In genomic region chr19:34330116-34330515, GRCh38 we compare ENCODE assay signal across 22 cellular contexts.
"Had no signal": no experiment of that assay in that cellular context is flagged by ENCODE, and none has a peak within 500 bp of the region (broad histone marks: within the 10 kb centered on the region; RNA-seq: fewer than 3 reads in every experiment).

No MANE protein-coding gene starts in this region.

- H3K9me3 ChIP-seq: esophagus squamous epithelium, gastroesophageal sphincter, left lung, lower lobe of right lung, neutrophil, psoas muscle, right lobe of liver, testis, tibial nerve had no signal

- H3K27me3 ChIP-seq: esophagus squamous epithelium, gastroesophageal sphincter, left lung, neutrophil, right lobe of liver, testis, tibial nerve had no signal

- H3K4me1 ChIP-seq: esophagus squamous epithelium, left lung, psoas muscle, tibial nerve had no signal

- DNase-seq: effector memory CD8-positive, alpha-beta T cell; esophagus squamous epithelium; foreskin fibroblast; glutamatergic neuron; immature natural killer cell; left lung; lower lobe of right lung; mesenchymal stem cell; naive B cell; nephron progenitor cell; psoas muscle; retina; right lobe of liver; stimulated activated CD4-positive, alpha-beta T cell treated with anti-CD3 and anti-CD28 coated beads, Interleukin-4, amount 100 ng/mL, for 1 hour; stimulated activated CD8-positive, alpha-beta memory T cell treated with anti-CD3 and anti-CD28 coated beads, Interleukin-4, amount 100 ng/mL, for 48 hours; testis had no signal

- H3K4me3 Mint-ChIP-seq: dendritic cell treated with granulocyte-macrophage colony-stimulating factor and Interleukin-4, amounts not matched to agents 40 ng/mL and 50 ng/mL, for 4 days; effector memory CD8-positive, alpha-beta T cell; immature natural killer cell; nephron progenitor cell; stimulated activated memory B cell treated with anti-CD40 and anti-IgM and Interleukin-4, amounts not matched to agents 10 μg/mL and 1 μg/mL and 100 μg/mL, for 72 hours; stimulated activated naive CD8-positive, alpha-beta T cell treated with anti-CD3 and anti-CD28 coated beads, Interleukin-15, Interleukin-2, amounts not matched to agents 100 ng/mL and 50 ng/mL, for 24 hours had no signal

- H3K27ac Mint-ChIP-seq: dendritic cell treated with granulocyte-macrophage colony-stimulating factor and Interleukin-4, amounts not matched to agents 40 ng/mL and 50 ng/mL, for 4 days; immature natural killer cell; nephron progenitor cell; stimulated activated memory B cell treated with anti-CD40 and anti-IgM and Interleukin-4, amounts not matched to agents 10 μg/mL and 1 μg/mL and 100 μg/mL, for 72 hours; stimulated activated naive CD8-positive, alpha-beta T cell treated with anti-CD3 and anti-CD28 coated beads, Interleukin-15, Interleukin-2, amounts not matched to agents 100 ng/mL and 50 ng/mL, for 24 hours had no signal

- H3K27me3 Mint-ChIP-seq: dendritic cell treated with granulocyte-macrophage colony-stimulating factor and Interleukin-4, amounts not matched to agents 40 ng/mL and 50 ng/mL, for 4 days; effector memory CD8-positive, alpha-beta T cell; naive B cell; stimulated activated memory B cell treated with anti-CD40 and anti-IgM and Interleukin-4, amounts not matched to agents 10 μg/mL and 1 μg/mL and 100 μg/mL, for 72 hours; stimulated activated naive CD8-positive, alpha-beta T cell treated with anti-CD3 and anti-CD28 coated beads, Interleukin-15, Interleukin-2, amounts not matched to agents 100 ng/mL and 50 ng/mL, for 24 hours had no signal

- H3K4me3 ChIP-seq: esophagus squamous epithelium, gastroesophageal sphincter, left lung, lower lobe of right lung, psoas muscle, right lobe of liver, testis, tibial nerve had no signal

- H3K27ac ChIP-seq: esophagus squamous epithelium, gastroesophageal sphincter, left lung, neutrophil, psoas muscle, testis, tibial nerve had no signal

- ATAC-seq: effector memory CD8-positive, alpha-beta T cell; gastroesophageal sphincter; left lung; lower lobe of right lung; psoas muscle; right lobe of liver; stimulated activated memory B cell treated with anti-CD40 and anti-IgM and Interleukin-4, amounts not matched to agents 10 μg/mL and 1 μg/mL and 100 μg/mL, for 72 hours had no signal

- H3K4me1 Mint-ChIP-seq: stimulated activated memory B cell treated with anti-CD40 and anti-IgM and Interleukin-4, amounts not matched to agents 10 μg/mL and 1 μg/mL and 100 μg/mL, for 72 hours had no signal

- H3K9me3 Mint-ChIP-seq: dendritic cell treated with granulocyte-macrophage colony-stimulating factor and Interleukin-4, amounts not matched to agents 40 ng/mL and 50 ng/mL, for 4 days; effector memory CD8-positive, alpha-beta T cell; immature natural killer cell; naive B cell; nephron progenitor cell; stimulated activated memory B cell treated with anti-CD40 and anti-IgM and Interleukin-4, amounts not matched to agents 10 μg/mL and 1 μg/mL and 100 μg/mL, for 72 hours; stimulated activated naive CD8-positive, alpha-beta T cell treated with anti-CD3 and anti-CD28 coated beads, Interleukin-15, Interleukin-2, amounts not matched to agents 100 ng/mL and 50 ng/mL, for 24 hours had no signal

- H3K36me3 ChIP-seq: neutrophil had no signal
